Comparison of ENCODE assay signal across 21 cellular contexts in the genomic region with DNA sequence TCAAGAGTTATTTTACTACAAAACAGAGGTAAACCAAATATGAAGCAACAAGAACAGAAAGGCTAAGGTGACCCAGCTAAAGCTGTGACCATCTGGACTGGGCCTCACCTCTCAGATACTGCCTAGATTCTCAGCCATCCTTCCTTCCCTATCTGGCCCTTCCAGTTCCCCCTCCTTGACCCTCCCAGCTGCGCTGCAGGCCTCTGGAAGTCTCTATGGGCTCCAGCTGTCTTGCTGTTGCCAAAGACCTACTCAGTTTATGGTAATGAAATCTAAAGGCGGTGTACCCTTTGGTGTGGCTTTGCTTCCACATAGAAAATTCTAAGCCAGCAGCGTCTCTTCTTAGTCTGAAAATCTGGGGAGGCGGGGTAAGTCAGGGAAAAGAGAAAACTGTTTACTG. TPM values are rescaled to one million over a fixed set of nuclear protein-coding genes. Genes with fewer than 3 reads are reported as not detected.
"Had no signal": no experiment of that assay in that cellular context is flagged by ENCODE, and none has a peak within 500 bp of the region (broad histone marks: within the 10 kb centered on the region; RNA-seq: fewer than 3 reads in every experiment).

No MANE protein-coding gene starts in this region.

- ATAC-seq: activated CD8-positive, alpha-beta T cell treated with anti-CD3 and anti-CD28 coated beads for 36 hours; activated T-cell treated with anti-CD3 and anti-CD28 coated beads, Interleukin-2, amount 50 U/mL, for 4 hours; foreskin keratinocyte; left lobe of liver; pancreas; T-cell had no signal

- H3K4me3 Mint-ChIP-seq: activated B cell treated with CpG ODN at 0.5 μM for 24 hours; activated CD8-positive, alpha-beta T cell treated with anti-CD3 and anti-CD28 coated beads for 36 hours; activated naive CD4-positive, alpha-beta T cell treated with anti-CD3 and anti-CD28 coated beads for 36 hours; activated T-cell treated with anti-CD3 and anti-CD28 coated beads, Interleukin-2, amount 50 U/mL, for 4 hours; endodermal cell; T-cell had no signal

- H3K27me3 Mint-ChIP-seq: activated B cell treated with CpG ODN at 0.5 μM for 24 hours; activated CD8-positive, alpha-beta T cell treated with anti-CD3 and anti-CD28 coated beads for 36 hours had no signal

- H3K27ac Mint-ChIP-seq: activated B cell treated with CpG ODN at 0.5 μM for 24 hours; activated CD8-positive, alpha-beta T cell treated with anti-CD3 and anti-CD28 coated beads for 36 hours; activated naive CD4-positive, alpha-beta T cell treated with anti-CD3 and anti-CD28 coated beads for 36 hours; endodermal cell; T-cell had no signal

- H3K36me3 Mint-ChIP-seq: T-cell had no signal

- DNase-seq: activated B cell treated with CpG ODN at 0.5 μM for 24 hours; activated CD4-positive, alpha-beta T cell treated with anti-CD3 and anti-CD28 coated beads for 4 hours; activated CD8-positive, alpha-beta memory T cell treated with anti-CD3 and anti-CD28 coated beads, Interleukin-2, amount 50 U/mL, for 4 hours; activated CD8-positive, alpha-beta T cell treated with anti-CD3 and anti-CD28 coated beads for 36 hours; activated naive CD4-positive, alpha-beta T cell treated with anti-CD3 and anti-CD28 coated beads for 36 hours; activated T-cell treated with anti-CD3 and anti-CD28 coated beads, Interleukin-2, amount 50 U/mL, for 4 hours; aorta; brain microvascular endothelial cell; central memory CD4-positive, alpha-beta T cell; endodermal cell; foreskin keratinocyte; hippocampal formation; kidney; pancreas; right lobe of liver; SK-N-SH; spleen; stimulated activated naive CD4-positive, alpha-beta T cell treated with Interleukin-2 at 50 U/mL for 16 hours; T-cell; transverse colon had no signal

- H3K9me3 Mint-ChIP-seq: activated B cell treated with CpG ODN at 0.5 μM for 24 hours; activated CD8-positive, alpha-beta T cell treated with anti-CD3 and anti-CD28 coated beads for 36 hours; activated naive CD4-positive, alpha-beta T cell treated with anti-CD3 and anti-CD28 coated beads for 36 hours; activated T-cell treated with anti-CD3 and anti-CD28 coated beads, Interleukin-2, amount 50 U/mL, for 4 hours; endodermal cell; T-cell had no signal

- H3K4me1 Mint-ChIP-seq: activated B cell treated with CpG ODN at 0.5 μM for 24 hours, T-cell had no signal

RNA-seq across cellular contexts. Expression of a gene that starts 55.7 kb away (rescaled TPM):
- total RNA-seq: activated CD8-positive, alpha-beta T cell treated with anti-CD3 and anti-CD28 coated beads for 36 hours; activated naive CD4-positive, alpha-beta T cell treated with anti-CD3 and anti-CD28 coated beads for 36 hours had no signal
